26 cellular contexts compared by ENCODE assay signal in the genomic region with DNA sequence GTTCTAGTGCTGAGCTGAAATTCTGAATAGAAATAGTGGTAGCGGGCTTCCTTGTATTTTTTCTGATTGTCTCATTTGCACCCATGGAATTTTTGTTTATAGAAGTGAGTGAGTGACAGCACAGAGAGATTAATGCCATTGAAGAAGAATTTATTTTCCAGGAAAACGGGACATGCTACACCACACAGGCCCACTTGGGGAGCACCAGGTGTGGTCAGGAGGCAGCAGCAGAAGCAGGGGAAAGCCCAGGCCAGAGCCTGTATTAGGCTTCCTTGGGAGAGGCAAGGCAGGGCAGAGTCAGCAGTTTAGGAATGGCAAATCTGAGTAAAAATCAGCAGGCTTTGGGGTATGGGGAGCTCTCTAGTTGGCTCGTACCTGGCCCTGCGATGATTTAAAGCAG.
DNase-seq lines count a peak whose midpoint lies in the region; ATAC-seq, FAIRE-seq and TF ChIP-seq lines count a peak whose summit lies in the region.
"Had no signal": no experiment of that assay in that cellular context is flagged by ENCODE, and none has a peak within 500 bp of the region (broad histone marks: within the 10 kb centered on the region; RNA-seq: fewer than 3 reads in every experiment).

No MANE protein-coding gene starts in this region.

- no TSS peak for BruUV-seq in Panc1 (replicated peaks; lab: Mats Ljungman, UMichigan)

- WGBS in aorta, 2 donors, result 74 to 82% methylated on average over 4 of the region's 4 CpGs

- DNase-seq in NCI-H82 (lab: John Stamatoyannopoulos, UW) (peak; percentile 24), NCI-H82 treated with DMSO at 0.1 percent for 48 hours (lab: John Stamatoyannopoulos, UW; ENCODE audit: unreplicated experiment) (no peak), Panc1 (ENCODE audit: low read depth, low spot score) (no peak), foreskin keratinocyte (no peak), retinal pigment epithelial cell (ENCODE audit: low read depth) (no peak), hepatic stellate cell (ENCODE audit: low spot score) (no peak), HTR-8/SVneo (ENCODE audit: insufficient read length, low spot score) (no peak), aorta (no peak)
- DNase-seq: 8988T; activated CD4-positive, alpha-beta T cell treated with anti-CD3 and anti-CD28 coated beads for 4 hours; activated naive CD4-positive, alpha-beta T cell treated with anti-CD3 and anti-CD28 coated beads, Interleukin-2, amount 50 U/mL, for 16 hours; DND-41; lower lobe of right lung; NCI-H1436; PC-9; SIG-M5; stimulated activated CD4-positive, alpha-beta T cell treated with anti-CD3 and anti-CD28 coated beads, Interleukin-4, amount 100 ng/mL, for 24 hours; stimulated activated naive CD8-positive, alpha-beta T cell treated with anti-CD3 and anti-CD28 coated beads, Interleukin-15, amount 100 ng/mL, for 72 hours; T-cell; tibial artery had no signal

- H3K27me3 ChIP-seq in Panc1 (ENCODE audit: control insufficient read depth, insufficient read depth, low read length), result peaks cover 5% of the 10 kb centered on the region; the same call in 1 of the 2 replicates
- H3K27me3 ChIP-seq in foreskin keratinocyte, result no peaks in the 10 kb centered on the region
- no peaks in the 10 kb centered on the region for H3K27me3 ChIP-seq in aorta (ENCODE audit: control insufficient read depth in 1 of 2, insufficient read depth in 2 of 2, low read length in 1 of 2)
- H3K27me3 ChIP-seq: ascending aorta, hepatocyte, neutrophil, tibial artery had no signal

- TF ChIP-seq CTCF in Panc1 (IDR thresholded peaks at IDR 0.05) (0 out of 2 replicates have a peak, but pooled peaks have one; percentile 11), foreskin keratinocyte (conservative IDR thresholded peaks at IDR 0.05) (no peak), retinal pigment epithelial cell (conservative IDR thresholded peaks at IDR 0.05; ENCODE audit: low read depth, low read length) (peak; percentile 7)

- no peaks in the 10 kb centered on the region for H3K4me1 ChIP-seq in Panc1 (ENCODE audit: control insufficient read depth, insufficient read depth, low read length)
- H3K4me1 ChIP-seq in foreskin keratinocyte, result no peaks in the 10 kb centered on the region
- no peaks in the 10 kb centered on the region for H3K4me1 ChIP-seq in aorta (ENCODE audit: control insufficient read depth in 1 of 2, insufficient read depth in 2 of 2, low read length in 2 of 2)
- H3K4me1 ChIP-seq: ascending aorta, lower lobe of right lung, tibial artery had no signal

- CTCF ChIA-PET in Panc1 (lab: Charles Lee), result no interaction called here

- intact Hi-C loops in Panc1 (cut with micrococcal nuclease; ENCODE audit: unreplicated experiment) (no loop called here), aorta (cut with DNase I) (no loop called here)

- ATAC-seq in Panc1 (peak; percentile 74), foreskin keratinocyte (peak; percentile 78), aorta (ENCODE audit: low FRiP score) (no peak)
- ATAC-seq: lower lobe of right lung; stimulated activated naive CD8-positive, alpha-beta T cell treated with anti-CD3 and anti-CD28 coated beads, Interleukin-15, amount 100 ng/mL, for 72 hours; T-cell had no signal

- H3K36me3 ChIP-seq in Panc1 (ENCODE audit: control insufficient read depth, insufficient read depth, low read length) (no peaks in the 10 kb centered on the region), aorta (ENCODE audit: control insufficient read depth in 1 of 2, insufficient read depth in 2 of 2, low read length in 1 of 2) (no peaks in the 10 kb centered on the region)
- H3K36me3 ChIP-seq: ascending aorta, lower lobe of right lung, neutrophil, tibial artery had no signal

- no peak for FAIRE-seq in HTR-8/SVneo (lab: Jason Lieb, UNC)
- FAIRE-seq: keratinocyte, TTC549 had no signal

- H3K4me3 ChIP-seq in Panc1 (ENCODE audit: low read depth in 2 of 2, low read length in 2 of 2) (no peak overlapping the region), retinal pigment epithelial cell (ENCODE audit: low read length) (no peak overlapping the region), aorta (ENCODE audit: low read length in 2 of 2) (no peak overlapping the region)
- H3K4me3 ChIP-seq: ascending aorta, hepatocyte, lower lobe of right lung, PC-9, tibial artery had no signal

- H3K9me3 ChIP-seq in Panc1 (ENCODE audit: control insufficient read depth, insufficient read depth, low read depth, low read length) (no peaks in the 10 kb centered on the region), aorta (ENCODE audit: control insufficient read depth, low read length) (peaks cover 2% of the 10 kb centered on the region)
- H3K9me3 ChIP-seq: ascending aorta, lower lobe of right lung, neutrophil, tibial artery had no signal

- POLR2A ChIA-PET in Panc1 (lab: Charles Lee), result no interaction called here

- in situ Hi-C loops in Panc1 (cut with HindIII; ENCODE audit: low pct_unique_long_range_greater_than_20kb, low sequenced_read_pairs), result no loop called here

- no peak overlapping the region for H3K27ac ChIP-seq in Panc1 (ENCODE audit: low read length)
- H3K27ac ChIP-seq in foreskin keratinocyte, result no peak overlapping the region
- no peak overlapping the region for H3K27ac ChIP-seq in aorta (ENCODE audit: low read depth in 1 of 2, low read length in 2 of 2)
- H3K27ac ChIP-seq: ascending aorta, epithelial cell of prostate, hepatocyte, lower lobe of right lung, neutrophil, PC-9, tibial artery had no signal
